ENCODE assay signal across 26 cellular contexts in genomic region chr5:115907177-115907576, GRCh38. TPM values are rescaled to one million over a fixed set of nuclear protein-coding genes. Genes with fewer than 3 reads are reported as not detected.
"Had no signal": no experiment of that assay in that cellular context is flagged by ENCODE, and none has a peak within 500 bp of the region (broad histone marks: within the 10 kb centered on the region; RNA-seq: fewer than 3 reads in every experiment).

No MANE protein-coding gene starts in this region.

- H3K4me3 ChIP-seq: left ventricle myocardium inferior, lung, neural progenitor cell, right atrium auricular region, right lobe of liver, smooth muscle cell, transverse colon, upper lobe of left lung, vagina had no signal

- H3K27me3 ChIP-seq: neural progenitor cell, neutrophil, right atrium auricular region, right lobe of liver, transverse colon, upper lobe of left lung, vagina had no signal

- H2AFZ ChIP-seq: neural progenitor cell had no signal

- H3K4me2 ChIP-seq: neural progenitor cell, smooth muscle cell had no signal

- H3K9ac ChIP-seq: neural progenitor cell had no signal

- H3K36me3 ChIP-seq: left ventricle myocardium inferior, neural progenitor cell, right atrium auricular region, right lobe of liver, transverse colon, upper lobe of left lung, vagina had no signal

- H3K4me1 ChIP-seq: neural progenitor cell, right atrium auricular region, right lobe of liver, transverse colon, upper lobe of left lung, vagina had no signal

- ATAC-seq: natural killer cell; right lobe of liver; stimulated activated memory B cell treated with anti-CD40 and anti-IgM and Interleukin-4, amounts not matched to agents 10 μg/mL and 1 μg/mL and 100 μg/mL, for 72 hours; stimulated activated naive CD8-positive, alpha-beta T cell treated with anti-CD3 and anti-CD28 coated beads, Interleukin-15, amount 100 ng/mL, for 72 hours had no signal

- H3K27ac ChIP-seq: left ventricle myocardium inferior, neural progenitor cell, neutrophil, right atrium auricular region, right lobe of liver, transverse colon, upper lobe of left lung, vagina had no signal

- DNase-seq: immature natural killer cell; islet precursor cell; left ventricle myocardium inferior; mesendoderm; naive B cell; natural killer cell; nephron progenitor cell; occipital lobe; right lobe of liver; stimulated activated CD4-positive, alpha-beta T cell treated with anti-CD3 and anti-CD28 coated beads, Interleukin-1b, Interleukin-23, amount 100 ng/mL, for 48 hours; stimulated activated CD4-positive, alpha-beta T cell treated with anti-CD3 and anti-CD28 coated beads, Interleukin-2, amount 100 ng/mL, for 48 hours; stimulated activated CD4-positive, alpha-beta T cell treated with anti-CD3 and anti-CD28 coated beads, Interleukin-4, amount 100 ng/mL, for 4 hours; stimulated activated CD8-positive, alpha-beta memory T cell treated with anti-CD3 and anti-CD28 coated beads, Interleukin-4, amount 100 ng/mL, for 48 hours; stimulated activated naive CD4-positive, alpha-beta T cell treated with Interleukin-2 at 50 U/mL for 16 hours; stimulated activated naive CD8-positive, alpha-beta T cell treated with anti-CD3 and anti-CD28 coated beads, Interleukin-15, amount 100 ng/mL, for 72 hours; substantia nigra; transverse colon; upper lobe of left lung had no signal

- H3K9me3 ChIP-seq: left ventricle myocardium inferior, neutrophil, right atrium auricular region, right lobe of liver, transverse colon, upper lobe of left lung, vagina had no signal

RNA-seq across cellular contexts. Expression of gene LVRN, which starts 55.1 kb away (rescaled TPM):
- total RNA-seq: kidney epithelial cell had no signal
- polyA plus RNA-seq: immature natural killer cell had no signal
